Comparison of ENCODE assay signal across 26 cellular contexts in genomic region chr7:112167144-112167543, GRCh38. TPM values are rescaled to one million over a fixed set of nuclear protein-coding genes. Genes with fewer than 3 reads are reported as not detected.
A peak's percentile ranks its signal among the peaks of the same experiment; 100 is the strongest.
DNase-seq lines count a peak whose midpoint lies in the region; ATAC-seq lines count a peak whose summit lies in the region.
"Had no signal": no experiment of that assay in that cellular context is flagged by ENCODE, and none has a peak within 500 bp of the region (broad histone marks: within the 10 kb centered on the region; RNA-seq: fewer than 3 reads in every experiment).

No MANE protein-coding gene starts in this region.

- no peak overlapping the region for H2AFZ ChIP-seq in trophoblast cell (ENCODE audit: insufficient read depth, low read length, poor library complexity)
- H2AFZ ChIP-seq: GM23248, PC-9 had no signal

- H3K79me2 ChIP-seq in trophoblast cell (ENCODE audit: control insufficient read depth, insufficient read depth, low read length, poor library complexity): peaks cover 2% of the 10 kb centered on the region

- H4K8ac ChIP-seq in trophoblast cell (ENCODE audit: low read depth, low read length): no peak overlapping the region

- H3K4me3 ChIP-seq in trophoblast cell (ENCODE audit: low read depth, low read length): no peak overlapping the region
- H3K4me3 ChIP-seq: GM23248, K562, PC-9, SJSA1 had no signal

- no CpG with 5 or more reads among the region's 3 CpGs for WGBS in trophoblast cell (ENCODE audit: extremely low coverage, insufficient coverage, insufficient read length)

- no peak overlapping the region for H3K4me2 ChIP-seq in trophoblast cell (ENCODE audit: low read length)
- H3K4me2 ChIP-seq: PC-9 had no signal

- no peak overlapping the region for H3K18ac ChIP-seq in trophoblast cell (ENCODE audit: low read length)

- no peak overlapping the region for H2AK5ac ChIP-seq in trophoblast cell (ENCODE audit: low read length)

- H4K91ac ChIP-seq in trophoblast cell (ENCODE audit: low read depth, low read length): no peak overlapping the region

- H3K27me3 ChIP-seq in trophoblast cell (ENCODE audit: insufficient read depth, low read length): no peaks in the 10 kb centered on the region
- H3K27me3 ChIP-seq: SJSA1 had no signal

- no peak overlapping the region for H2BK120ac ChIP-seq in trophoblast cell (ENCODE audit: insufficient read depth, low read length, poor library complexity)

- peak overlapping the region; percentile 46 for H3K4ac ChIP-seq in trophoblast cell (ENCODE audit: low read depth, low read length)

- DNase-seq in DMS 273 (lab: John Stamatoyannopoulos, UW; ENCODE audit: unreplicated experiment) (peak; percentile 81), NCI-H82 (lab: John Stamatoyannopoulos, UW) (peak; percentile 57), dermis blood vessel endothelial cell (peak; percentile 84), trophoblast cell (no peak), Kasumi-1 (lab: John Stamatoyannopoulos, UW) (no peak), dedifferentiated amniotic fluid mesenchymal stem cell (ENCODE audit: extremely low spot score) (no peak)
- no peak for DNase-seq in stimulated activated CD4-positive, alpha-beta T cell treated with anti-CD3 and anti-CD28 coated beads, Interleukin-12 subunit alpha, Interleukin-12 subunit beta, amount 100 ng/mL, for 4 hours
- DNase-seq: 8988T, ACHN, Calu3, DMS53, GM23248, H7, NCI-H1092, NCI-H1417 treated with DMSO at 0.1 percent for 48 hours, NCI-H187, NCI-H2081 treated with DMSO at 0.1 percent for 48 hours, NCI-H2171, NCI-H345, NCI-H524 treated with DMSO at 0.1 percent for 48 hours, NCI-H774, PC-9 had no signal

- no peak overlapping the region for H2BK12ac ChIP-seq in trophoblast cell (ENCODE audit: low read length)

- H3K9me3 ChIP-seq in trophoblast cell (ENCODE audit: insufficient read depth, low read depth, low read length): no peaks in the 10 kb centered on the region
- H3K9me3 ChIP-seq: SJSA1 had no signal

- H3K4me1 ChIP-seq in trophoblast cell (ENCODE audit: control insufficient read depth in 1 of 2, insufficient read depth in 2 of 2, low read length in 2 of 2): peaks cover 4 to 5% of the 10 kb centered on the region in 2 experiments
- H3K4me1 ChIP-seq: SJSA1 had no signal

- H4K12ac ChIP-seq in trophoblast cell (ENCODE audit: low read depth, low read length): no peak overlapping the region

- peaks cover 0 to 1% of the 10 kb centered on the region in 2 experiments for H3K36me3 ChIP-seq in trophoblast cell (ENCODE audit: control insufficient read depth in 1 of 2, insufficient read depth in 2 of 2, low read length in 2 of 2)
- H3K36me3 ChIP-seq: SJSA1 had no signal

- H3K79me1 ChIP-seq in trophoblast cell (ENCODE audit: low read length): peaks cover 7% of the 10 kb centered on the region

- H3K14ac ChIP-seq in trophoblast cell (ENCODE audit: low read length): no peak overlapping the region

- no peak overlapping the region for H3K23ac ChIP-seq in trophoblast cell (ENCODE audit: low read length)

- H3K9ac ChIP-seq in trophoblast cell (ENCODE audit: low read length): no peak overlapping the region
- H3K9ac ChIP-seq: GM23248 had no signal

- no peak for ATAC-seq in HG03442 (IDR thresholded peaks at IDR 0.05; ENCODE audit: unreplicated experiment)
- ATAC-seq: K562, Right ventricle myocardium inferior had no signal

- no peak overlapping the region for H2BK5ac ChIP-seq in trophoblast cell (ENCODE audit: low read depth, low read length, poor library complexity)

- no peak overlapping the region for H3K27ac ChIP-seq in trophoblast cell (ENCODE audit: low read depth, low read length)
- H3K27ac ChIP-seq: GM23248, PC-9, SJSA1 had no signal

RNA-seq across cellular contexts. Expression of gene DOCK4, which starts 39.1 kb away (rescaled TPM):
- total RNA-seq in dermis blood vessel endothelial cell: 155 and 162 TPM in 2 replicates
- polyA plus RNA-seq in trophoblast cell (2013): 19.9 and 21.5 TPM in 2 replicates

RNA-seq across cellular contexts. Expression of gene ZNF277, which starts 39.4 kb away (rescaled TPM):
- 43.8 and 61.9 TPM in 2 replicates for total RNA-seq in dermis blood vessel endothelial cell
- polyA plus RNA-seq in trophoblast cell (2013): 48.3 and 54.2 TPM in 2 replicates

Comparison
In these comparisons a context has a peak if more than half of its experiments do, and no peak if none do; other contexts are left out.
1. DNase-seq: peak in DMS 273 (single experiment), NCI-H82 (single experiment) and dermis blood vessel endothelial cell (single experiment); none in trophoblast cell (0 of 2), Kasumi-1 (0 of 2), dedifferentiated amniotic fluid mesenchymal stem cell (single experiment) and stimulated activated CD4-positive, alpha-beta T cell treated with anti-CD3 and anti-CD28 coated beads, Interleukin-12 subunit alpha, Interleukin-12 subunit beta, amount 100 ng/mL, for 4 hours (single experiment).